In genomic region chr6:43877463-43878126, GRCh38 we compare ENCODE assay signal across 1 cellular context.
A peak's percentile ranks its signal among the peaks of the same experiment; 100 is the strongest.
TF ChIP-seq lines count a peak whose summit lies in the region.

No MANE protein-coding gene starts in this region.

TF ChIP-seq in K562, 482 proteins besides CTCF, POLR2A, EP300 and RAD21 (continued from another document and continues in another):
- TF ChIP-seq CEBPZ (IDR thresholded peaks at IDR 0.05; ENCODE audit: borderline replicate concordance, low read depth, low read length) (no peak), ZFP30 (CRISPR knock-in tag; IDR thresholded peaks at IDR 0.05; ENCODE audit: borderline replicate concordance) (no peak), HLTF (IDR thresholded peaks at IDR 0.05) (no peak), TRIM24 (IDR thresholded peaks at IDR 0.05) (no peak), NELFE (IDR thresholded peaks at IDR 0.05; ENCODE audit: insufficient read depth, insufficient read length) (no peak), RHOXF2B (CRISPR knock-in tag; conservative IDR thresholded peaks at IDR 0.05) (no peak), XRCC4 (IDR thresholded peaks at IDR 0.05; ENCODE audit: extremely low read depth, insufficient read depth, insufficient read length) (no peak), SRSF9 (IDR thresholded peaks at IDR 0.05; ENCODE audit: borderline replicate concordance, low read depth, low read length) (no peak), MYNN (IDR thresholded peaks at IDR 0.05) (no peak), MYNN (CRISPR knock-in tag; IDR thresholded peaks at IDR 0.05) (no peak), TAF9B (IDR thresholded peaks at IDR 0.05; ENCODE audit: partially characterized antibody) (no peak), CBFA2T2 (conservative IDR thresholded peaks at IDR 0.05) (peak; percentile 20), HDGF (IDR thresholded peaks at IDR 0.05) (no peak), GABPB1 (CRISPR knock-in tag; IDR thresholded peaks at IDR 0.05) (no peak), ZNF408 (CRISPR knock-in tag; IDR thresholded peaks at IDR 0.05; ENCODE audit: low read depth) (no peak), ZC3H11A (IDR thresholded peaks at IDR 0.05; ENCODE audit: low read depth, low read length) (no peak), ZNF445 (CRISPR knock-in tag; IDR thresholded peaks at IDR 0.05; ENCODE audit: low read depth) (no peak), ADNP (tag; IDR thresholded peaks at IDR 0.05) (no peak), PBX2 (CRISPR knock-in tag; IDR thresholded peaks at IDR 0.05; ENCODE audit: low read depth) (no peak), PBX2 (tag; conservative IDR thresholded peaks at IDR 0.05; ENCODE audit: low read depth) (no peak), CXXC5 (CRISPR knock-in tag; IDR thresholded peaks at IDR 0.05) (0 out of 2 replicates have a peak, but pooled peaks have one; percentile 37), THAP7 (CRISPR knock-in tag; IDR thresholded peaks at IDR 0.05) (no peak), ZBTB1 (CRISPR knock-in tag; IDR thresholded peaks at IDR 0.05; ENCODE audit: borderline replicate concordance, low read depth) (no peak), JUND (IDR thresholded peaks at IDR 0.05; ENCODE audit: borderline replicate concordance, low read depth, low read length) (peak; percentile 70), JUND (tag; IDR thresholded peaks at IDR 0.05; ENCODE audit: borderline replicate concordance, low read depth, low read length) (no peak), KLF6 (CRISPR knock-in tag; IDR thresholded peaks at IDR 0.05; ENCODE audit: borderline replicate concordance) (no peak), FUS (optimal IDR thresholded peaks at IDR 0.05; ENCODE audit: low read depth, low read length) (no peak), ZNF77 (CRISPR knock-in tag; IDR thresholded peaks at IDR 0.05) (no peak), ESRRA (IDR thresholded peaks at IDR 0.05; ENCODE audit: borderline replicate concordance, low read depth) (0 out of 2 replicates have a peak, but pooled peaks have one; percentile 6), ZNF584 (CRISPR knock-in tag; IDR thresholded peaks at IDR 0.05; ENCODE audit: low read depth) (peak; percentile 70; the same call in 1 of the 2 replicates), ZNF318 (IDR thresholded peaks at IDR 0.05; ENCODE audit: borderline replicate concordance in 1 of 2, low read depth in 1 of 2) (no peak), ZNF146 (CRISPR knock-in tag; IDR thresholded peaks at IDR 0.05; ENCODE audit: unreplicated experiment) (no peak), KLF1 (tag; IDR thresholded peaks at IDR 0.05) (no peak), ZNF655 (CRISPR knock-in tag; IDR thresholded peaks at IDR 0.05) (no peak), ZNF785 (CRISPR knock-in tag; IDR thresholded peaks at IDR 0.05) (no peak), ZNF695 (CRISPR knock-in tag; IDR thresholded peaks at IDR 0.05) (no peak), NCOA1 (IDR thresholded peaks at IDR 0.05; ENCODE audit: low read depth) (no peak), PURB (CRISPR knock-in tag; IDR thresholded peaks at IDR 0.05; ENCODE audit: low read depth) (no peak), FOXJ3 (CRISPR knock-in tag; IDR thresholded peaks at IDR 0.05) (no peak), USF2 (CRISPR knock-in tag; IDR thresholded peaks at IDR 0.05) (no peak), NCOR1 (IDR thresholded peaks at IDR 0.05) (peak; percentile 48; the same call in 1 of the 2 replicates)
- TF ChIP-seq, protein P1, sequence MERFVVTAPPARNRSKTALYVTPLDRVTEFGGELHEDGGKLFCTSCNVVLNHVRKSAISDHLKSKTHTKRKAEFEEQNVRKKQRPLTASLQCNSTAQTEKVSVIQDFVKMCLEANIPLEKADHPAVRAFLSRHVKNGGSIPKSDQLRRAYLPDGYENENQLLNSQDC (CRISPR knock-in tag; IDR thresholded peaks at IDR 0.05), result no peak
- TF ChIP-seq, protein P2, sequence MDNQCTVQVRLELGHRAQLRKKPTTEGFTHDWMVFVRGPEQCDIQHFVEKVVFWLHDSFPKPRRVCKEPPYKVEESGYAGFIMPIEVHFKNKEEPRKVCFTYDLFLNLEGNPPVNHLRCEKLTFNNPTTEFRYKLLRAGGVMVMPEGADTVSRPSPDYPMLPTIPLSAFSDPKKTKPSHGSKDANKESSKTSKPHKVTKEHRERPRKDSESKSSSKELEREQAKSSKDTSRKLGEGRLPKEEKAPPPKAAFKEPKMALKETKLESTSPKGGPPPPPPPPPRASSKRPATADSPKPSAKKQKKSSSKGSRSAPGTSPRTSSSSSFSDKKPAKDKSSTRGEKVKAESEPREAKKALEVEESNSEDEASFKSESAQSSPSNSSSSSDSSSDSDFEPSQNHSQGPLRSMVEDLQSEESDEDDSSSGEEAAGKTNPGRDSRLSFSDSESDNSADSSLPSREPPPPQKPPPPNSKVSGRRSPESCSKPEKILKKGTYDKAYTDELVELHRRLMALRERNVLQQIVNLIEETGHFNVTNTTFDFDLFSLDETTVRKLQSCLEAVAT (IDR thresholded peaks at IDR 0.05), result no peak
- TF ChIP-seq, protein P3, sequence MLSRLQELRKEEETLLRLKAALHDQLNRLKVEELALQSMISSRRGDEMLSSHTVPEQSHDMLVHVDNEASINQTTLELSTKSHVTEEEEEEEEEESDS (CRISPR knock-in tag; IDR thresholded peaks at IDR 0.05), result no peak
